ENCODE assay signal across 10 cellular contexts in genomic region chr22:19149962-19150361, GRCh38.
DNase-seq lines count a peak whose midpoint lies in the region; ATAC-seq and TF ChIP-seq lines count a peak whose summit lies in the region.
"Had no signal": no experiment of that assay in that cellular context is flagged by ENCODE, and none has a peak within 500 bp of the region (broad histone marks: within the 10 kb centered on the region; RNA-seq: fewer than 3 reads in every experiment).

Gene GSC2 (minus strand): TSS chr22:19150292. CDS start chr22:19150283, 9 bp downstream.

- DNase-seq in stimulated activated naive CD8-positive, alpha-beta T cell treated with anti-CD3 and anti-CD28 coated beads, Interleukin-15, Interleukin-2, amounts not matched to agents 100 U/mL and 50 U/mL, for 24 hours = no peak
- DNase-seq in central memory CD8-positive, alpha-beta T cell (ENCODE audit: low spot score in 2 of 2) = no peak
- DNase-seq in NCI-H1417 treated with DMSO at 0.1 percent for 48 hours (lab: John Stamatoyannopoulos, UW) (no peak), SIG-M5 treated with dmso at 0.1 percent for 504 hours (lab: John Stamatoyannopoulos, UW; ENCODE audit: unreplicated experiment) (no peak), nucleus accumbens (lab: John Stamatoyannopoulos, UW) (no peak)
- DNase-seq: NCI-H2029 treated with DMSO at 0.1 percent for 48 hours had no signal

- no peak within 1 kb of the TSS for H3K27ac Mint-ChIP-seq in stimulated activated naive CD8-positive, alpha-beta T cell treated with anti-CD3 and anti-CD28 coated beads, Interleukin-15, Interleukin-2, amounts not matched to agents 100 ng/mL and 50 ng/mL, for 24 hours
- no peak within 1 kb of the TSS for H3K27ac Mint-ChIP-seq in central memory CD8-positive, alpha-beta T cell (ENCODE audit: low read depth)
- no peak within 1 kb of the TSS for H3K27ac Mint-ChIP-seq in nephron

- no peak for ATAC-seq in stimulated activated naive CD8-positive, alpha-beta T cell treated with anti-CD3 and anti-CD28 coated beads, Interleukin-15, Interleukin-2, amounts not matched to agents 100 U/mL and 50 U/mL, for 24 hours
- ATAC-seq in central memory CD8-positive, alpha-beta T cell (replicated peaks; ENCODE audit: extremely low read depth, poor library complexity, severe bottlenecking) = peak; percentile 13
- no peak for ATAC-seq in HG02798 (IDR thresholded peaks at IDR 0.05; ENCODE audit: poor library complexity, unreplicated experiment)
- ATAC-seq: HCT116 had no signal

- peaks cover 47% of the 10 kb centered on the region for H3K27me3 Mint-ChIP-seq in stimulated activated naive CD8-positive, alpha-beta T cell treated with anti-CD3 and anti-CD28 coated beads, Interleukin-15, Interleukin-2, amounts not matched to agents 100 ng/mL and 50 ng/mL, for 24 hours
- peaks cover 43% of the 10 kb centered on the region for H3K27me3 Mint-ChIP-seq in central memory CD8-positive, alpha-beta T cell
- H3K27me3 Mint-ChIP-seq in nephron (ENCODE audit: low read depth) = peaks cover 84% of the 10 kb centered on the region

- no peaks in the 10 kb centered on the region for H3K36me3 Mint-ChIP-seq in stimulated activated naive CD8-positive, alpha-beta T cell treated with anti-CD3 and anti-CD28 coated beads, Interleukin-15, Interleukin-2, amounts not matched to agents 100 ng/mL and 50 ng/mL, for 24 hours (ENCODE audit: low read depth)
- H3K36me3 Mint-ChIP-seq in central memory CD8-positive, alpha-beta T cell (ENCODE audit: insufficient read depth) = no peaks in the 10 kb centered on the region
- peaks cover 4% of the 10 kb centered on the region for H3K36me3 Mint-ChIP-seq in nephron (ENCODE audit: low read depth)

- no peaks in the 10 kb centered on the region for H3K9me3 Mint-ChIP-seq in stimulated activated naive CD8-positive, alpha-beta T cell treated with anti-CD3 and anti-CD28 coated beads, Interleukin-15, Interleukin-2, amounts not matched to agents 100 ng/mL and 50 ng/mL, for 24 hours
- no peaks in the 10 kb centered on the region for H3K9me3 Mint-ChIP-seq in central memory CD8-positive, alpha-beta T cell
- H3K9me3 Mint-ChIP-seq in nephron = peaks cover 13% of the 10 kb centered on the region

- peak within 1 kb of the TSS; percentile 54 for H3K4me3 Mint-ChIP-seq in stimulated activated naive CD8-positive, alpha-beta T cell treated with anti-CD3 and anti-CD28 coated beads, Interleukin-15, Interleukin-2, amounts not matched to agents 100 ng/mL and 50 ng/mL, for 24 hours
- peak within 1 kb of the TSS; percentile 68 for H3K4me3 Mint-ChIP-seq in central memory CD8-positive, alpha-beta T cell
- peak within 1 kb of the TSS in 2 of 3 experiments; percentile 19 to 71 for H3K4me3 Mint-ChIP-seq in nephron

- peaks cover 7% of the 10 kb centered on the region for H3K4me1 Mint-ChIP-seq in stimulated activated naive CD8-positive, alpha-beta T cell treated with anti-CD3 and anti-CD28 coated beads, Interleukin-15, Interleukin-2, amounts not matched to agents 100 ng/mL and 50 ng/mL, for 24 hours (ENCODE audit: low read depth)
- H3K4me1 Mint-ChIP-seq in central memory CD8-positive, alpha-beta T cell = peaks cover 6% of the 10 kb centered on the region
- H3K4me1 Mint-ChIP-seq in nephron = no peaks in the 10 kb centered on the region

- no peak for TF ChIP-seq CTCF in nephron (IDR thresholded peaks at IDR 0.05; ENCODE audit: unreplicated experiment in 3 of 3)
